ENCODE assay signal across 10 cellular contexts in the genomic region with DNA sequence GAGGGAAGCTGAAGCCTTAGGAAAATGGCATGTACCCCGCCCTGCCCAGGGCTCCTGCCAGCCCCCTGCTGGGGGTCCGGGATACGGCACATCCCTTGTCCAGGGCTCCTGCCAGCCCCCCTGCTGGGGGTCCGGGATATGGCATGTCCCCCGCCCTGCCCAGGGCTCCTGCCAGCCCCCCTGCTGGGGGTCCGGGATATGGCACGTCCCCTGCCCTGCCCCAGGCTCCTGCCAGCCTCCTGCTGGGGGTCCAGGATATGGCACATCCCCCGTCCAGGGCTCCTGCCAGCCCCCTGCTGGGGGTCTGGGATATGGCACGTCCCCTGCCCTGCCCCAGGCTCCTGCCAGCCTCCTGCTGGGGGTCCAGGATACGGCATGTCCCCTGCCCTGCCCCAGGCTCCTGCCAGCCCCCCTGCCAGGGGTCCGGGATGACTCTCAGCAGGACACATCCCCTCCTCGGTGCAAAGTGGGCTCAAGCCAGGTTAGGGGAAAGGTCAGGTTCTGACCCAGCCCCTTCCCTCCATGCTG. TPM values are rescaled to one million over a fixed set of nuclear protein-coding genes. Genes with fewer than 3 reads are reported as not detected.
DNase-seq lines count a peak whose midpoint lies in the region; ATAC-seq and TF ChIP-seq lines count a peak whose summit lies in the region.
"Had no signal": no experiment of that assay in that cellular context is flagged by ENCODE, and none has a peak within 500 bp of the region (broad histone marks: within the 10 kb centered on the region; RNA-seq: fewer than 3 reads in every experiment).

No MANE protein-coding gene starts in this region.

- no peaks in the 10 kb centered on the region for H3F3A ChIP-seq in DOHH2 (ENCODE audit: control insufficient read depth, insufficient read depth)

- H3K4me2 ChIP-seq in DOHH2 (ENCODE audit: low read length) (no peak overlapping the region), osteoblast (ENCODE audit: insufficient read depth, low read length) (no peak overlapping the region)

- no peaks in the 10 kb centered on the region for H4K20me1 ChIP-seq in DOHH2 (ENCODE audit: control insufficient read depth, insufficient read depth, low read depth, low read length)
- no peaks in the 10 kb centered on the region for H4K20me1 ChIP-seq in osteoblast (ENCODE audit: insufficient read depth, low read length)

- H2AFZ ChIP-seq in osteoblast (ENCODE audit: low read length), result no peak overlapping the region

- H3K36me3 Mint-ChIP-seq in endothelial cell (ENCODE audit: low read depth, unreplicated experiment), result peaks cover 2% of the 10 kb centered on the region
- H3K36me3 Mint-ChIP-seq: activated naive CD8-positive, alpha-beta T cell treated with anti-CD3 and anti-CD28 coated beads, Interleukin-2, amount 10 ng/mL, durations not matched to agents 7 days and 5 days had no signal

- TF ChIP-seq CTCF in DOHH2 (IDR thresholded peaks at IDR 0.05; ENCODE audit: low read depth, low read length, poor library complexity, severe bottlenecking) (peak; percentile 89), endothelial cell (IDR thresholded peaks at IDR 0.05; ENCODE audit: unreplicated experiment) (peak; percentile 98), osteoblast (IDR thresholded peaks at IDR 0.05; ENCODE audit: extremely low read depth, low read depth, low read length) (peak; percentile 44)

- H3K9me3 ChIP-seq in DOHH2 (ENCODE audit: control insufficient read depth, insufficient read depth, low read length) (peaks cover 3% of the 10 kb centered on the region; the same call in 1 of the 2 replicates), osteoblast (ENCODE audit: low read depth, low read length) (no peaks in the 10 kb centered on the region)

- peaks cover 1% of the 10 kb centered on the region for H3K9me3 Mint-ChIP-seq in endothelial cell (ENCODE audit: unreplicated experiment)

- DNase-seq in NAMALWA (ENCODE audit: low spot score) (peak; percentile 69), endothelial cell (ENCODE audit: low spot score) (peak; percentile 67), osteoblast (ENCODE audit: insufficient read length, low spot score, missing footprints) (peak; percentile 80), UCSD-AML1 (lab: John Stamatoyannopoulos, UW; ENCODE audit: unreplicated experiment) (no peak), NCI-H1930 (lab: John Stamatoyannopoulos, UW) (no peak)
- no peak for DNase-seq in stimulated activated naive CD4-positive, alpha-beta T cell treated with Interleukin-2 at 50 U/mL for 16 hours (lab: John Stamatoyannopoulos, UW)
- DNase-seq: activated naive CD8-positive, alpha-beta T cell treated with anti-CD3 and anti-CD28 coated beads, Interleukin-2, amount 10 ng/mL, durations not matched to agents 7 days and 5 days; NCI-H2081 treated with DMSO at 0.1 percent for 48 hours had no signal

- ATAC-seq in HG02759 (IDR thresholded peaks at IDR 0.05; ENCODE audit: unreplicated experiment), result no peak

- no peaks in the 10 kb centered on the region for H3K27me3 ChIP-seq in DOHH2 (ENCODE audit: control insufficient read depth, low read length)
- H3K27me3 ChIP-seq in osteoblast (ENCODE audit: insufficient read depth, low read length), result no peaks in the 10 kb centered on the region

- no peak overlapping the region for H3K27ac Mint-ChIP-seq in endothelial cell (ENCODE audit: unreplicated experiment)
- H3K27ac Mint-ChIP-seq: activated naive CD8-positive, alpha-beta T cell treated with anti-CD3 and anti-CD28 coated beads, Interleukin-2, amount 10 ng/mL, durations not matched to agents 7 days and 5 days had no signal

- H3K4me1 ChIP-seq in DOHH2 (ENCODE audit: control insufficient read depth, low read length) (no peaks in the 10 kb centered on the region), osteoblast (ENCODE audit: insufficient read depth, low read length) (no peaks in the 10 kb centered on the region)

- H3K36me3 ChIP-seq in DOHH2 (ENCODE audit: control insufficient read depth, low read length) (no peaks in the 10 kb centered on the region), osteoblast (ENCODE audit: insufficient read depth, low read length) (no peaks in the 10 kb centered on the region)

- H3K27ac ChIP-seq in DOHH2 (ENCODE audit: low read depth, low read length), result no peak overlapping the region
- H3K27ac ChIP-seq in osteoblast (ENCODE audit: low read depth, low read length), result no peak overlapping the region

- H3K4me3 ChIP-seq in DOHH2 (ENCODE audit: low read length) (no peak overlapping the region), osteoblast (ENCODE audit: insufficient read depth, low read length) (no peak overlapping the region)

- H3K4me1 Mint-ChIP-seq in endothelial cell (ENCODE audit: unreplicated experiment), result no peaks in the 10 kb centered on the region
- H3K4me1 Mint-ChIP-seq: activated naive CD8-positive, alpha-beta T cell treated with anti-CD3 and anti-CD28 coated beads, Interleukin-2, amount 10 ng/mL, durations not matched to agents 7 days and 5 days had no signal

- H3K27me3 Mint-ChIP-seq in endothelial cell (ENCODE audit: unreplicated experiment), result peaks cover 19% of the 10 kb centered on the region
- H3K27me3 Mint-ChIP-seq: activated naive CD8-positive, alpha-beta T cell treated with anti-CD3 and anti-CD28 coated beads, Interleukin-2, amount 10 ng/mL, durations not matched to agents 7 days and 5 days had no signal

- no peak overlapping the region for H3K4me3 Mint-ChIP-seq in endothelial cell (ENCODE audit: unreplicated experiment)
- H3K4me3 Mint-ChIP-seq: activated naive CD8-positive, alpha-beta T cell treated with anti-CD3 and anti-CD28 coated beads, Interleukin-2, amount 10 ng/mL, durations not matched to agents 7 days and 5 days had no signal

- H3K79me2 ChIP-seq in DOHH2 (ENCODE audit: control insufficient read depth, low read length) (no peaks in the 10 kb centered on the region), osteoblast (ENCODE audit: insufficient read depth, low read length) (no peaks in the 10 kb centered on the region)

- no peaks in the 10 kb centered on the region for H3K9me2 ChIP-seq in DOHH2 (replicated peaks; ENCODE audit: control insufficient read depth, low read length)

RNA-seq across cellular contexts. Expression of gene RPH3AL, which starts 43.2 kb away (rescaled TPM):
- total RNA-seq in endothelial cell (ENCODE audit: unreplicated experiment), result 3.4 TPM
- 2.9 and 3.2 TPM in 2 replicates for total RNA-seq in osteoblast

Comparison
In these comparisons a context has a peak if more than half of its experiments do, and no peak if none do; other contexts are left out.
1. CTCF ChIP-seq: peak in every context shown above with its lines; median percentile 98 in endothelial cell; 89 in DOHH2; 44 in osteoblast.
2. DNase-seq: peak in NAMALWA (single experiment), endothelial cell (single experiment) and osteoblast (single experiment); none in stimulated activated naive CD4-positive, alpha-beta T cell treated with Interleukin-2 at 50 U/mL for 16 hours (single experiment), UCSD-AML1 (single experiment) and NCI-H1930 (0 of 2).